36 cellular contexts compared by ENCODE assay signal in genomic region chr1:216841165-216841564, GRCh38.
"Had no signal": no experiment of that assay in that cellular context is flagged by ENCODE, and none has a peak within 500 bp of the region (broad histone marks: within the 10 kb centered on the region; RNA-seq: fewer than 3 reads in every experiment).

No MANE protein-coding gene starts in this region.

- DNase-seq: activated B cell treated with CpG ODN at 0.5 μM for 24 hours; activated CD4-positive, alpha-beta memory T cell treated with anti-CD3 and anti-CD28 coated beads for 36 hours; activated CD4-positive, alpha-beta T cell treated with anti-CD3 and anti-CD28 coated beads for 4 hours; activated CD4-positive, alpha-beta T cell treated with anti-CD3 and anti-CD28 coated beads, Interleukin-2, amount 10 ng/mL, durations not matched to agents 24 days and 14 days; activated CD4-positive, alpha-beta T cell treated with anti-CD3 and anti-CD28 coated beads, Interleukin-2, amount 50 U/mL, for 1 hour; activated CD4-positive, alpha-beta T cell treated with anti-CD3 and anti-CD28 coated beads, Interleukin-2, amount 50 U/mL, for 4 hours; activated CD4-positive, CD25-positive, alpha-beta regulatory T cell treated with anti-CD3 and anti-CD28 coated beads, Interleukin-2, amount 50 U/mL, for 72 hours; activated CD8-positive, alpha-beta memory T cell treated with anti-CD3 and anti-CD28 coated beads, Interleukin-2, amount 50 U/mL, for 4 hours; activated CD8-positive, alpha-beta T cell treated with anti-CD3 and anti-CD28 coated beads for 36 hours; activated effector memory CD4-positive, alpha-beta T cell treated with anti-CD3 and anti-CD28 coated beads, Interleukin-2, amount 50 U/mL, for 16 hours; activated gamma-delta T cell treated with Interleukin-2 at 50 U/mL for 16 hours; activated naive CD4-positive, alpha-beta T cell; activated naive CD4-positive, alpha-beta T cell treated with anti-CD3 and anti-CD28 coated beads for 36 hours; activated naive CD4-positive, alpha-beta T cell treated with anti-CD3 and anti-CD28 coated beads, Interleukin-2, amount 50 U/mL, for 16 hours; activated naive CD8-positive, alpha-beta T cell treated with anti-CD3 and anti-CD28 coated beads for 36 hours; activated T-cell treated with anti-CD3 and anti-CD28 coated beads for 4 hours; activated T-cell treated with anti-CD3 and anti-CD28 coated beads, Interleukin-2, amount 50 U/mL, for 1 hour; activated T-cell treated with anti-CD3 and anti-CD28 coated beads, Interleukin-2, amount 50 U/mL, for 4 hours; activated T-cell treated with anti-CD3 and anti-CD28 coated beads, Interleukin-2, amount 50 U/mL, for 72 hours; adrenal gland; amniotic stem cell; aorta; body of pancreas; brain microvascular endothelial cell; caudate nucleus; cerebellar nuclear complex; T-helper 2 cell; T-helper 9 cell had no signal

- ATAC-seq: activated CD8-positive, alpha-beta T cell treated with anti-CD3 and anti-CD28 coated beads for 36 hours; activated naive CD4-positive, alpha-beta T cell treated with anti-CD3 and anti-CD28 coated beads, Interleukin-2, amount 50 U/mL, for 72 hours; activated T-cell treated with anti-CD3 and anti-CD28 coated beads, Interleukin-2, amount 50 U/mL, for 4 hours; activated T-cell treated with anti-CD3 and anti-CD28 coated beads, Interleukin-2, amount 50 U/mL, for 72 hours; activated T-helper 17 cell treated with anti-CD3 and anti-CD28 coated beads, Interleukin-2, amount 50 U/mL, for 72 hours; body of pancreas had no signal

- H3K27me3 ChIP-seq: adrenal gland, body of pancreas, brain microvascular endothelial cell, breast epithelium had no signal

- H3K4me3 ChIP-seq: adrenal gland, body of pancreas, breast epithelium had no signal

- H3K27ac ChIP-seq: adrenal gland, body of pancreas, brain microvascular endothelial cell, breast epithelium, VCaP had no signal

- H3K36me3 Mint-ChIP-seq: activated CD4-positive, alpha-beta memory T cell treated with anti-CD3 and anti-CD28 coated beads for 36 hours; activated naive CD8-positive, alpha-beta T cell treated with anti-CD3 and anti-CD28 coated beads for 36 hours had no signal

- H3K4me3 Mint-ChIP-seq: activated B cell treated with CpG ODN at 0.5 μM for 24 hours; activated CD4-positive, alpha-beta memory T cell treated with anti-CD3 and anti-CD28 coated beads for 36 hours; activated CD4-positive, alpha-beta T cell treated with anti-CD3 and anti-CD28 coated beads, Interleukin-2, amount 10 ng/mL, durations not matched to agents 24 days and 14 days; activated CD8-positive, alpha-beta T cell treated with anti-CD3 and anti-CD28 coated beads for 36 hours; activated naive CD4-positive, alpha-beta T cell treated with anti-CD3 and anti-CD28 coated beads for 36 hours; activated naive CD8-positive, alpha-beta T cell treated with anti-CD3 and anti-CD28 coated beads for 36 hours; activated T-cell treated with anti-CD3 and anti-CD28 coated beads, Interleukin-2, amount 50 U/mL, for 4 hours; activated T-cell treated with anti-CD3 and anti-CD28 coated beads, Interleukin-2, amount 50 U/mL, for 72 hours; activated T-helper 1 cell treated with anti-CD3 and anti-CD28 coated beads, Interleukin-12 subunit alpha, Interleukin-12 subunit beta, Interleukin-2, Interleukin-4 antibody, amounts not matched to agents 30 ng/mL and 10 ng/mL and 1 ng/mL, durations not matched to agents 14 hours and 24 hours and 36 hours; activated T-helper 17 cell treated with anti-CD3 and anti-CD28 coated beads, Interleukin-2, amount 50 U/mL, for 72 hours; central memory CD8-positive, alpha-beta T cell; T-helper 1 cell treated with Interleukin-12 subunit alpha and Interleukin-12 subunit beta and Interleukin-4 antibody, amounts not matched to agents 30 μg/mL and 1 μg/mL, for 36 hours; T-helper 2 cell treated with Interferon-gamma antibody and Interleukin-4, amounts not matched to agents 5 μg/mL and 100 μg/mL, for 36 hours had no signal

- H3K9me3 ChIP-seq: adrenal gland, body of pancreas, breast epithelium had no signal

- H3K4me1 Mint-ChIP-seq: activated B cell treated with CpG ODN at 0.5 μM for 24 hours; activated CD4-positive, alpha-beta T cell treated with anti-CD3 and anti-CD28 coated beads, Interleukin-2, amount 10 ng/mL, durations not matched to agents 24 days and 14 days; activated naive CD8-positive, alpha-beta T cell treated with anti-CD3 and anti-CD28 coated beads for 36 hours; activated T-helper 17 cell treated with anti-CD3 and anti-CD28 coated beads, Interleukin-2, amount 50 U/mL, for 72 hours; central memory CD8-positive, alpha-beta T cell had no signal

- H3K27ac Mint-ChIP-seq: activated B cell treated with CpG ODN at 0.5 μM for 24 hours; activated CD4-positive, alpha-beta memory T cell treated with anti-CD3 and anti-CD28 coated beads for 36 hours; activated CD4-positive, alpha-beta T cell treated with anti-CD3 and anti-CD28 coated beads, Interleukin-2, amount 10 ng/mL, durations not matched to agents 24 days and 14 days; activated CD8-positive, alpha-beta T cell treated with anti-CD3 and anti-CD28 coated beads for 36 hours; activated naive CD4-positive, alpha-beta T cell treated with anti-CD3 and anti-CD28 coated beads for 36 hours; activated naive CD4-positive, alpha-beta T cell treated with anti-CD3 and anti-CD28 coated beads, Interleukin-2, amount 50 U/mL, for 72 hours; activated naive CD8-positive, alpha-beta T cell treated with anti-CD3 and anti-CD28 coated beads for 36 hours; activated T-cell treated with anti-CD3 and anti-CD28 coated beads, Interleukin-2, amount 50 U/mL, for 72 hours; activated T-helper 1 cell treated with anti-CD3 and anti-CD28 coated beads, Interleukin-12 subunit alpha, Interleukin-12 subunit beta, Interleukin-2, Interleukin-4 antibody, amounts not matched to agents 30 ng/mL and 10 ng/mL and 1 ng/mL, durations not matched to agents 14 hours and 24 hours and 36 hours; activated T-helper 17 cell treated with anti-CD3 and anti-CD28 coated beads, Interleukin-2, amount 50 U/mL, for 72 hours; T-helper 1 cell treated with Interleukin-12 subunit alpha and Interleukin-12 subunit beta and Interleukin-4 antibody, amounts not matched to agents 30 μg/mL and 1 μg/mL, for 36 hours; T-helper 2 cell treated with Interferon-gamma antibody and Interleukin-4, amounts not matched to agents 5 μg/mL and 100 μg/mL, for 36 hours had no signal

- H3K4me1 ChIP-seq: adrenal gland, body of pancreas, breast epithelium had no signal

- H3K27me3 Mint-ChIP-seq: activated B cell treated with CpG ODN at 0.5 μM for 24 hours; activated CD4-positive, alpha-beta memory T cell treated with anti-CD3 and anti-CD28 coated beads for 36 hours; activated CD4-positive, alpha-beta T cell treated with anti-CD3 and anti-CD28 coated beads, Interleukin-2, amount 10 ng/mL, durations not matched to agents 24 days and 14 days; activated CD8-positive, alpha-beta T cell treated with anti-CD3 and anti-CD28 coated beads for 36 hours; activated naive CD8-positive, alpha-beta T cell treated with anti-CD3 and anti-CD28 coated beads for 36 hours; activated T-helper 17 cell treated with anti-CD3 and anti-CD28 coated beads, Interleukin-2, amount 50 U/mL, for 72 hours; central memory CD8-positive, alpha-beta T cell had no signal

- H3K9me3 Mint-ChIP-seq: activated B cell treated with CpG ODN at 0.5 μM for 24 hours; activated CD4-positive, alpha-beta memory T cell treated with anti-CD3 and anti-CD28 coated beads for 36 hours; activated CD4-positive, alpha-beta T cell treated with anti-CD3 and anti-CD28 coated beads, Interleukin-2, amount 10 ng/mL, durations not matched to agents 24 days and 14 days; activated naive CD4-positive, alpha-beta T cell treated with anti-CD3 and anti-CD28 coated beads for 36 hours had no signal

- H3K36me3 ChIP-seq: adrenal gland, brain microvascular endothelial cell, breast epithelium had no signal
